Comparison of ENCODE assay signal across 21 cellular contexts in the genomic region with DNA sequence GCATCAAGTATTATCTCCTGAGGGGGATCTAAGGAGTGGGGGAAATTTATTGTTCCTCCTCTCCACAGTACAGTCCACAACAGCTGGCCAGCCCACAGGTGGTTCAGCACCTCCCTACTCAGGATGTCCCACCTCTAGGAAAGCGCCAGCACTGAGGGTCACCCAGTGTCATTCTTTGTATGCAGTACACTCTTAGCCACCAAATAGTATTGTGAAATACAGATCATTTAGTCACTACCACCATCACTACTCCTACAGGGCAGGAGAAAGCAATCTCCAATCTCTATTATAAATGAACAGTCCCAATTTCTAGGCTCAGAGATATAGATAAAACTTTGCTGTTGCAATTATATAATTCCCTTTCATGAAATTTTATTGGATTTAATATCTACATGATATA. TPM values are rescaled to one million over a fixed set of nuclear protein-coding genes. Genes with fewer than 3 reads are reported as not detected.
"Had no signal": no experiment of that assay in that cellular context is flagged by ENCODE, and none has a peak within 500 bp of the region (broad histone marks: within the 10 kb centered on the region; RNA-seq: fewer than 3 reads in every experiment).

No MANE protein-coding gene starts in this region.

- H3K36me3 ChIP-seq: colonic mucosa, esophagus squamous epithelium, neural progenitor cell, ovary, tibial nerve, upper lobe of right lung, vagina had no signal

- ATAC-seq: naive thymus-derived CD8-positive, alpha-beta T cell; right cardiac atrium; stimulated activated effector memory CD8-positive, alpha-beta T cell treated with anti-CD3 and anti-CD28 coated beads, Interleukin-12 subunit alpha, Interleukin-12 subunit beta, amount 100 ng/mL, for 72 hours; stimulated activated naive CD8-positive, alpha-beta T cell treated with anti-CD3 and anti-CD28 coated beads, Interleukin-15, amount 100 ng/mL, for 72 hours; upper lobe of right lung had no signal

- H3K9me3 ChIP-seq: colonic mucosa, esophagus squamous epithelium, ovary, testis, tibial nerve, upper lobe of right lung, vagina had no signal

- DNase-seq: colonic mucosa; dermis blood vessel endothelial cell; esophagus squamous epithelium; kidney; left cardiac atrium; mesendoderm; naive thymus-derived CD8-positive, alpha-beta T cell; nucleus accumbens; ovary; right cardiac atrium; stimulated activated CD4-positive, alpha-beta T cell treated with anti-CD3 and anti-CD28 coated beads, Interleukin-4, amount 100 ng/mL, for 1 hour; stimulated activated CD8-positive, alpha-beta memory T cell treated with anti-CD3 and anti-CD28 coated beads, Interleukin-4, amount 100 ng/mL, for 48 hours; stimulated activated naive CD8-positive, alpha-beta T cell treated with anti-CD3 and anti-CD28 coated beads, Interleukin-15, amount 100 ng/mL, for 72 hours; testis; upper lobe of right lung had no signal

- H3K4me3 ChIP-seq: colonic mucosa, esophagus squamous epithelium, hepatocyte, neural progenitor cell, ovary, testis, tibial nerve, upper lobe of right lung, vagina had no signal

- H3K27me3 ChIP-seq: colonic mucosa, esophagus squamous epithelium, hepatocyte, neural progenitor cell, ovary, testis, tibial nerve, upper lobe of right lung, vagina had no signal

- H3K4me1 ChIP-seq: colonic mucosa had no signal

RNA-seq across cellular contexts. Expression of gene SCUBE3, which starts 39.5 kb away (rescaled TPM):
- total RNA-seq: mononuclear cell had no signal
